8 cellular contexts compared by ENCODE assay signal in genomic region chr14:70641548-70642312, GRCh38. TPM values are rescaled to one million over a fixed set of nuclear protein-coding genes. Genes with fewer than 3 reads are reported as not detected.
DNase-seq lines count a peak whose midpoint lies in the region; ATAC-seq, FAIRE-seq and TF ChIP-seq lines count a peak whose summit lies in the region.

TSS of gene TTC9 (plus strand) at chr14:70641916. CDS start at chr14:70642130, 214 bp downstream.

- H3K4me1 ChIP-seq in Caco-2 (peaks cover 6% of the 10 kb centered on the region; the same call in 1 of the 2 replicates), HEK293 (ENCODE audit: control insufficient read depth, insufficient read depth, low read length) (peaks cover 9% of the 10 kb centered on the region; the same call in 1 of the 2 replicates), mucosa of descending colon (ENCODE audit: low read depth) (peaks cover 3% of the 10 kb centered on the region)
- H3K4me1 ChIP-seq in effector memory CD4-positive, alpha-beta T cell (ENCODE audit: control insufficient read depth, insufficient read depth, low read length, poor library complexity, severe bottlenecking), result peaks cover 23% of the 10 kb centered on the region

- peaks cover 4% of the 10 kb centered on the region for H3K27me3 Mint-ChIP-seq in Caco-2 (ENCODE audit: insufficient read depth, unreplicated experiment)

- ATAC-seq in mucosa of descending colon, result peak; percentile 63
- no peak for ATAC-seq in HG03097 (IDR thresholded peaks at IDR 0.05; ENCODE audit: low FRiP score, unreplicated experiment)

- H3K27me3 ChIP-seq in Caco-2 (replicated peaks; ENCODE audit: control insufficient read depth, insufficient read depth, low read length), result no peaks in the 10 kb centered on the region
- no peaks in the 10 kb centered on the region for H3K27me3 ChIP-seq in effector memory CD4-positive, alpha-beta T cell (replicated peaks; ENCODE audit: control insufficient read depth, insufficient read depth, low read length, poor library complexity, severe bottlenecking)

- H3K9me3 ChIP-seq in Caco-2 (no peaks in the 10 kb centered on the region), HEK293 (ENCODE audit: control insufficient read depth, insufficient read depth, low read depth, low read length) (no peaks in the 10 kb centered on the region), mucosa of descending colon (no peaks in the 10 kb centered on the region)
- H3K9me3 ChIP-seq in effector memory CD4-positive, alpha-beta T cell (ENCODE audit: control insufficient read depth, low read length), result no peaks in the 10 kb centered on the region

- intact Hi-C loops in Caco-2 (cut with micrococcal nuclease; ENCODE audit: unreplicated experiment) (loop anchor here (1.0 to 5.0 kb wide), 4 partner anchors 23 to 166 kb away; partner anchors contain the start of gene MAP3K9), mucosa of descending colon (cut with DNase I, micrococcal nuclease) (no loop called here)
- intact Hi-C loops in T-helper 2 cell treated with Interferon-gamma antibody and Interleukin-4, amounts not matched to agents 100 ng/mL and 5 ng/mL, for 36 hours (cut with micrococcal nuclease), result loop anchor here (2.0 to 5.0 kb wide), 3 partner anchors 41 to 874 kb away; partner anchors contain the start of genes MAP3K9, MED6 and SRSF5

- H3K4me3 ChIP-seq in Caco-2 (ENCODE audit: low read depth, low read length) (peak within 1 kb of the TSS; percentile 84), HEK293 (ENCODE audit: low read depth, low read length) (peak within 1 kb of the TSS; percentile 71), mucosa of descending colon (peak within 1 kb of the TSS; percentile 28)
- peak within 1 kb of the TSS; percentile 90 for H3K4me3 ChIP-seq in effector memory CD4-positive, alpha-beta T cell (ENCODE audit: insufficient read depth, low read depth, low read length, poor library complexity, severe bottlenecking)

- H3K27ac Mint-ChIP-seq in Caco-2 (ENCODE audit: unreplicated experiment), result peak within 1 kb of the TSS; percentile 37

- peak within 1 kb of the TSS; percentile 74; the same call in 1 of the 2 replicates for H3K27ac ChIP-seq in HEK293 (ENCODE audit: extremely low read depth, low read depth, low read length)
- peak within 1 kb of the TSS; percentile 78 for H3K27ac ChIP-seq in effector memory CD4-positive, alpha-beta T cell (ENCODE audit: insufficient read depth, low read length, poor library complexity, severe bottlenecking)

- no peak for FAIRE-seq in urothelium cell line (lab: Jason Lieb, UNC)

- DNase-seq in Caco-2, result peak in 1 of 2 experiments; percentile 60
- peak; percentile 9 to 31 (median 25) for DNase-seq in effector memory CD4-positive, alpha-beta T cell
- DNase-seq in mucosa of descending colon, result peak in 2 of 3 donors; percentile 58 to 61
- peak; percentile 77 for DNase-seq in urothelium cell line (ENCODE audit: low spot score)
- no peak for DNase-seq in OCI-M1 (lab: John Stamatoyannopoulos, UW)

- no TSS peak for BruUV-seq in Caco-2 (replicated peaks; lab: Mats Ljungman, UMichigan)

- POLR2A ChIA-PET in Caco-2 (lab: Charles Lee), result interaction anchor here (0.6 kb wide), 1 partner anchor 163 kb away, joined by 3 read pairs; no protein-coding TSS in a partner anchor
- POLR2A ChIA-PET in HEK293 (lab: Yijun Ruan, JAX), result interaction anchor here (0.6 to 1.8 kb wide), 5 partner anchors 23 to 1075 kb away, joined by 3 to 9 read pairs (median 3); partner anchors contain the start of gene MAP3K9

- H3K4me3 Mint-ChIP-seq in Caco-2 (ENCODE audit: unreplicated experiment), result peak within 1 kb of the TSS; percentile 91

- no peaks in the 10 kb centered on the region for H3K9me3 Mint-ChIP-seq in Caco-2 (ENCODE audit: unreplicated experiment)

- H3K4me1 Mint-ChIP-seq in Caco-2 (ENCODE audit: low read depth, unreplicated experiment), result peaks cover 13% of the 10 kb centered on the region

- H3K36me3 ChIP-seq in Caco-2 (ENCODE audit: control insufficient read depth, insufficient read depth, low read length) (no peaks in the 10 kb centered on the region), HEK293 (ENCODE audit: control insufficient read depth in 2 of 2, insufficient read depth in 1 of 2, low read length in 2 of 2) (no peaks in the 10 kb centered on the region), mucosa of descending colon (ENCODE audit: low read depth) (no peaks in the 10 kb centered on the region)
- H3K36me3 ChIP-seq in effector memory CD4-positive, alpha-beta T cell (ENCODE audit: control insufficient read depth, insufficient read depth, low read length), result no peaks in the 10 kb centered on the region

- CTCF ChIA-PET in Caco-2 (lab: Charles Lee) (interaction anchor here (0.9 kb wide), 2 partner anchors 74 to 169 kb away, joined by 3 to 4 read pairs; no protein-coding TSS in a partner anchor), HEK293 (lab: Yijun Ruan, JAX) (interaction anchor here (0.6 to 1.0 kb wide), 3 partner anchors 14 to 556 kb away, joined by 3 read pairs; no protein-coding TSS in a partner anchor)

- no peaks in the 10 kb centered on the region for H3K36me3 Mint-ChIP-seq in Caco-2 (ENCODE audit: insufficient read depth, unreplicated experiment)

- TF ChIP-seq CTCF in Caco-2 (IDR thresholded peaks at IDR 0.05; ENCODE audit: insufficient read depth in 1 of 2, low read depth in 1 of 2, low read length in 1 of 2, severe bottlenecking in 1 of 2, unreplicated experiment in 1 of 2) (no peak), HEK293 (tag by site-specific recombination; IDR thresholded peaks at IDR 0.05) (no peak), mucosa of descending colon (IDR thresholded peaks at IDR 0.05) (no peak)

TF ChIP-seq in HEK293, 187 proteins besides CTCF, POLR2A, EP300 and RAD21 (continues in another document):
- TF ChIP-seq ZNF138 (tag by site-specific recombination; IDR thresholded peaks at IDR 0.05; ENCODE audit: borderline replicate concordance) (no peak), ZNF658 (tag by site-specific recombination; IDR thresholded peaks at IDR 0.05) (no peak), SP3 (tag by site-specific recombination; IDR thresholded peaks at IDR 0.05) (peak; percentile 32; the same call in 1 of the 2 replicates), ZBTB20 (tag by site-specific recombination; IDR thresholded peaks at IDR 0.05) (0 out of 2 replicates have a peak, but pooled peaks have one; percentile 42), SP7 (tag by site-specific recombination; IDR thresholded peaks at IDR 0.05) (0 out of 2 replicates have a peak, but pooled peaks have one; percentile 34), ZNF692 (tag by site-specific recombination; IDR thresholded peaks at IDR 0.05) (0 out of 2 replicates have a peak, but pooled peaks have one; percentile 31), ZBTB6 (tag by site-specific recombination; IDR thresholded peaks at IDR 0.05) (no peak), ZNF571 (tag by site-specific recombination; IDR thresholded peaks at IDR 0.05) (no peak), ZNF121 (tag by site-specific recombination; IDR thresholded peaks at IDR 0.05) (no peak), INSM2 (tag by site-specific recombination; IDR thresholded peaks at IDR 0.05) (0 out of 2 replicates have a peak, but pooled peaks have one; percentile 26), ZBTB26 (tag by site-specific recombination; optimal IDR thresholded peaks at IDR 0.05) (peak; percentile 35)

RNA-seq across cellular contexts. Expression of gene TTC9, which starts in this region (rescaled TPM):
- 3.9 and 4.6 TPM in 2 replicates for total RNA-seq in Caco-2 (2022)
- 13.1 and 13.6 TPM in 2 replicates for total RNA-seq in T-helper 2 cell treated with Interferon-gamma antibody and Interleukin-4, amounts not matched to agents 100 ng/mL and 5 ng/mL, for 36 hours
- under 1 TPM; 0.20 to 0.63 (median 0.54) TPM for total RNA-seq in mucosa of descending colon

Comparison
In these comparisons a context has a peak if more than half of its experiments do, and no peak if none do; other contexts are left out.
1. Peak in DNase-seq, ATAC-seq and H3K4me3 ChIP-seq in mucosa of descending colon; RNA of the gene not detected or under 1 TPM.
2. H3K4me3 ChIP-seq: peak in every context shown above with its lines; median percentile 90 in effector memory CD4-positive, alpha-beta T cell; 84 in Caco-2; 71 in HEK293; 28 in mucosa of descending colon.
3. intact Hi-C loops: an anchor here in Caco-2 (1.0 to 5.0 kb wide) and T-helper 2 cell treated with Interferon-gamma antibody and Interleukin-4, amounts not matched to agents 100 ng/mL and 5 ng/mL, for 36 hours (2.0 to 5.0 kb wide); none called in mucosa of descending colon.